ENCODE assay signal across 1 cellular context in genomic region chr6:169386431-169387057, GRCh38.
TF ChIP-seq lines count a peak whose summit lies in the region.

No MANE protein-coding gene starts in this region.

TF ChIP-seq in SK-N-SH treated with all-trans-retinoic acid at 6 μM for 48 hours, 23 proteins besides CTCF, POLR2A, EP300 and RAD21 (continued from another document):
- no peak for TF ChIP-seq POU6F1 (CRISPR knock-in tag; IDR thresholded peaks at IDR 0.05; ENCODE audit: borderline replicate concordance, low read depth)
- no peak for TF ChIP-seq ISL1 (CRISPR knock-in tag; IDR thresholded peaks at IDR 0.05)
- TF ChIP-seq ZC3H10 (CRISPR knock-in tag; IDR thresholded peaks at IDR 0.05), result no peak
- TF ChIP-seq ZNF565 (CRISPR knock-in tag; conservative IDR thresholded peaks at IDR 0.05; ENCODE audit: low read depth), result no peak
- TF ChIP-seq GLIS3 (CRISPR knock-in tag; IDR thresholded peaks at IDR 0.05), result no peak
- no peak for TF ChIP-seq TOX (CRISPR knock-in tag; IDR thresholded peaks at IDR 0.05; ENCODE audit: borderline replicate concordance)
